In genomic region chr4:176999943-177000543, GRCh38 we compare ENCODE assay signal across 1 cellular context.
TF ChIP-seq lines count a peak whose summit lies in the region.

No MANE protein-coding gene starts in this region.

TF ChIP-seq in WTC11, 78 proteins besides CTCF, POLR2A, EP300 and RAD21 (continued from another document):
- TF ChIP-seq ZSCAN18 (CRISPR knock-in tag; IDR thresholded peaks at IDR 0.05) (no peak), TCF7 (CRISPR knock-in tag; IDR thresholded peaks at IDR 0.05; ENCODE audit: low read depth) (no peak), FOXJ3 (CRISPR knock-in tag; IDR thresholded peaks at IDR 0.05; ENCODE audit: borderline replicate concordance) (no peak), NFE2L1 (CRISPR knock-in tag; IDR thresholded peaks at IDR 0.05) (no peak), HMGXB4 (CRISPR knock-in tag; IDR thresholded peaks at IDR 0.05) (no peak), MLX (CRISPR knock-in tag; IDR thresholded peaks at IDR 0.05) (no peak), STAT6 (CRISPR knock-in tag; conservative IDR thresholded peaks at IDR 0.05; ENCODE audit: low read depth) (no peak), ZNF219 (CRISPR knock-in tag; IDR thresholded peaks at IDR 0.05; ENCODE audit: borderline replicate concordance) (no peak), AFF4 (CRISPR knock-in tag; IDR thresholded peaks at IDR 0.05; ENCODE audit: borderline replicate concordance) (no peak), USF1 (CRISPR knock-in tag; IDR thresholded peaks at IDR 0.05) (no peak), ZNF512 (CRISPR knock-in tag; IDR thresholded peaks at IDR 0.05; ENCODE audit: borderline replicate concordance) (no peak), IRF2 (CRISPR knock-in tag; IDR thresholded peaks at IDR 0.05; ENCODE audit: borderline replicate concordance, low read depth) (no peak), ZNF263 (CRISPR knock-in tag; IDR thresholded peaks at IDR 0.05; ENCODE audit: low read depth) (no peak)
TF ChIP-seq in WTC11: peak in this region for 0.
